13 cellular contexts compared by ENCODE assay signal in genomic region chr11:113419426-113420003, GRCh38. TPM values are rescaled to one million over a fixed set of nuclear protein-coding genes. Genes with fewer than 3 reads are reported as not detected.
"Had no signal": no experiment of that assay in that cellular context is flagged by ENCODE, and none has a peak within 500 bp of the region (broad histone marks: within the 10 kb centered on the region; RNA-seq: fewer than 3 reads in every experiment).

No MANE protein-coding gene starts in this region.

- DNase-seq: activated effector memory CD4-positive, alpha-beta T cell treated with Interleukin-2 at 50 U/mL for 16 hours; activated T-cell treated with anti-CD3 and anti-CD28 coated beads, Interleukin-2, amount 50 U/mL, for 1 hour; amygdala; cerebellar nuclear complex; thyroid gland had no signal

- H3K4me2 ChIP-seq: neural progenitor cell had no signal

- H3K4me1 ChIP-seq: gastroesophageal sphincter, neural progenitor cell, parathyroid adenoma, thyroid gland, vagina had no signal

- H3K4me3 ChIP-seq: gastroesophageal sphincter, neural progenitor cell, skin epidermis, thyroid gland, vagina had no signal

- H2AFZ ChIP-seq: neural progenitor cell, parathyroid adenoma had no signal

- H3K27me3 ChIP-seq: gastroesophageal sphincter, neural progenitor cell, thyroid gland, vagina had no signal

- H3K36me3 ChIP-seq: gastroesophageal sphincter, neural progenitor cell, thyroid gland, vagina had no signal

- H3K27ac ChIP-seq: gastroesophageal sphincter, neural progenitor cell, parathyroid adenoma, skin epidermis, thyroid gland, vagina had no signal

- H3K9ac ChIP-seq: neural progenitor cell, parathyroid adenoma had no signal

- H3K9me3 ChIP-seq: gastroesophageal sphincter, thyroid gland, vagina had no signal

RNA-seq across cellular contexts. Expression of gene DRD2, which starts 55.7 kb away (rescaled TPM):
- total RNA-seq: epithelial cell of proximal tubule, mesenteric fat pad, renal cortical epithelial cell had no signal
